Comparison of ENCODE assay signal across 16 cellular contexts in the genomic region with DNA sequence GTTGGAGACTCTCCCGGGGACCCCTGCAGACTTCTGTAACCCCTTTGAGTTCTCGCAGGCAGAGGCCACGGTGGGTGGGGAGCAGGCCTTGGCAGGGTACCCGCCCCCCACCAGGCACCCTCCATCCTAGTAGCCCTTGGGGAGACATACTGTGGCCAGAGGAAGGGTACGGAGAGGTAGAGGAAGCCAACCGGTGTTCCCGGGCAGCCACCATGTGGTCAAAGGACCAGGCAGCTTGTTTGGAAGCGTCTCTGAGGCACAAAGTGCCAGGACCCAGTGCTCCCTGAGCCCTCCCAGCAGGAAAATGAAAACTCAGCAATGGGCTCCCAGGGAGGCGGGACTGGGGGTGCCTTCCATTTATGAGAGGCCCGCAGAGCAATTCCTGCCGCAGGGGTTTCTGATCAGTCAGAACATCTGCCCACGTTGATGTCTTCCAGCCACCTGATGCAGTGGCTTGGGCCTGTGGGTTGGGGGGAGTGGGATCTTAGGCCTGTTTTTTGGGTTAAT. TPM values are rescaled to one million over a fixed set of nuclear protein-coding genes. Genes with fewer than 3 reads are reported as not detected.
DNase-seq lines count a peak whose midpoint lies in the region; ATAC-seq and TF ChIP-seq lines count a peak whose summit lies in the region.
"Had no signal": no experiment of that assay in that cellular context is flagged by ENCODE, and none has a peak within 500 bp of the region (broad histone marks: within the 10 kb centered on the region; RNA-seq: fewer than 3 reads in every experiment).

No MANE protein-coding gene starts in this region.

- H3K4me1 ChIP-seq in right cardiac atrium (ENCODE audit: control insufficient read depth, insufficient read depth, low read length): no peaks in the 10 kb centered on the region
- peaks cover 26% of the 10 kb centered on the region for H3K4me1 ChIP-seq in mucosa of descending colon (ENCODE audit: low read depth)

- H3K9ac ChIP-seq in SK-N-MC (ENCODE audit: insufficient read length): peak overlapping the region; percentile 60

- TF ChIP-seq CTCF in mucosa of descending colon (IDR thresholded peaks at IDR 0.05): no peak

- intact Hi-C loops in right cardiac atrium (cut with DNase I) (no loop called here), Right ventricle myocardium inferior (cut with DNase I) (no loop called here), mucosa of descending colon (cut with DNase I, micrococcal nuclease) (no loop called here)

- no peaks in the 10 kb centered on the region for H3K9me3 ChIP-seq in right cardiac atrium (ENCODE audit: control insufficient read depth, low read length)
- H3K9me3 ChIP-seq in SK-N-MC (ENCODE audit: low read depth, low read length): no peaks in the 10 kb centered on the region
- H3K9me3 ChIP-seq in mucosa of descending colon: no peaks in the 10 kb centered on the region

- H3K4me3 ChIP-seq in right cardiac atrium (ENCODE audit: low read length) (no peak overlapping the region), SK-N-MC (peak overlapping the region; percentile 68), mucosa of descending colon (no peak overlapping the region)

- DNase-seq in right cardiac atrium (peak in 2 of 3 donors; percentile 38 to 39), Right ventricle myocardium inferior (ENCODE audit: missing footprints) (no peak), SK-N-MC (ENCODE audit: low read depth, low spot score) (no peak), mucosa of descending colon (peak in 2 of 3 donors; percentile 62 to 72), SKM-1 treated with dmso at 0.1 percent for 144 hours (lab: John Stamatoyannopoulos, UW; ENCODE audit: unreplicated experiment) (no peak), NCI-H1092 (lab: John Stamatoyannopoulos, UW) (no peak)
- DNase-seq: activated CD8-positive, alpha-beta memory T cell treated with anti-CD3 and anti-CD28 coated beads for 24 hours; amygdala; cerebellar nuclear complex; NCI-H1048; substantia nigra; SW 1271 had no signal

- H3K36me3 ChIP-seq in SK-N-MC (ENCODE audit: insufficient read depth, low read length) (no peaks in the 10 kb centered on the region), mucosa of descending colon (ENCODE audit: low read depth) (no peaks in the 10 kb centered on the region)

- H3K27ac ChIP-seq in right cardiac atrium (ENCODE audit: low read length): no peak overlapping the region
- H3K27ac ChIP-seq in SK-N-MC: peak overlapping the region; percentile 95
- H3K27ac ChIP-seq: VCaP had no signal

- 93% methylated on average over 12 of the region's 12 CpGs for WGBS in right cardiac atrium

- ATAC-seq in right cardiac atrium (no peak), Right ventricle myocardium inferior (no peak), mucosa of descending colon (no peak), GM18907 (IDR thresholded peaks at IDR 0.05; ENCODE audit: unreplicated experiment) (no peak), GM18868 (IDR thresholded peaks at IDR 0.05; ENCODE audit: unreplicated experiment) (no peak)

- H3K27me3 ChIP-seq in right cardiac atrium (ENCODE audit: control insufficient read depth, insufficient read depth): no peaks in the 10 kb centered on the region

RNA-seq across cellular contexts. Expression of a gene that starts 53.0 kb away (rescaled TPM):
- total RNA-seq in right cardiac atrium (10 to 100 TPM; 48.6 to 59.9 (median 53.1) TPM), Right ventricle myocardium inferior (10.0 TPM), mucosa of descending colon (1 to 10 TPM; 3.3 to 4.5 (median 3.9) TPM)
- polyA plus RNA-seq in right cardiac atrium: 12.7 TPM
- total RNA-seq: activated T-helper 2 cell treated with anti-CD3 and anti-CD28 coated beads, Interferon-gamma antibody, Interleukin-2, Interleukin-4, amounts not matched to agents 10 μg/mL and 5 μg/mL and 100 μg/mL, durations not matched to agents 14 hours and 24 hours and 36 hours had no signal

Comparison
In these comparisons a context has a peak if more than half of its experiments do, and no peak if none do; other contexts are left out.
1. DNase-seq: peak in right cardiac atrium (2 of 3) and mucosa of descending colon (2 of 3); none in Right ventricle myocardium inferior (single experiment), SK-N-MC (single experiment), SKM-1 treated with dmso at 0.1 percent for 144 hours (single experiment) and NCI-H1092 (single experiment).